In genomic region chr2:9143264-9143815, GRCh38 we compare ENCODE assay signal across 8 cellular contexts.
DNase-seq lines count a peak whose midpoint lies in the region; ATAC-seq and TF ChIP-seq lines count a peak whose summit lies in the region.

No MANE protein-coding gene starts in this region.

- POLR2A ChIA-PET in naive thymus-derived CD4-positive, alpha-beta T cell (lab: Charles Lee), result no interaction called here

- no peak overlapping the region for H3K27ac ChIP-seq in DOHH2 (ENCODE audit: low read depth, low read length)
- H3K27ac ChIP-seq in RWPE2 (ENCODE audit: poor library complexity, severe bottlenecking), result peak overlapping the region; percentile 38
- H3K27ac ChIP-seq in fibroblast of lung (ENCODE audit: insufficient read depth, low read length), result peak overlapping the region; percentile 22
- no peak overlapping the region for H3K27ac ChIP-seq in naive thymus-derived CD4-positive, alpha-beta T cell (ENCODE audit: low read depth, low read length)

- H3K36me3 ChIP-seq in DOHH2 (ENCODE audit: control insufficient read depth, low read length), result no peaks in the 10 kb centered on the region
- H3K36me3 ChIP-seq in RWPE2 (ENCODE audit: low read depth), result no peaks in the 10 kb centered on the region
- H3K36me3 ChIP-seq in fibroblast of lung (ENCODE audit: control insufficient read depth, insufficient read depth, low read length), result no peaks in the 10 kb centered on the region
- H3K36me3 ChIP-seq in naive thymus-derived CD4-positive, alpha-beta T cell (ENCODE audit: control insufficient read depth in 2 of 3, insufficient read depth in 3 of 3, low read length in 3 of 3), result no peaks in the 10 kb centered on the region

- no peak overlapping the region for H3K4me3 ChIP-seq in DOHH2 (ENCODE audit: low read length)
- H3K4me3 ChIP-seq in RWPE2 (ENCODE audit: severe bottlenecking), result no peak overlapping the region
- H3K4me3 ChIP-seq in fibroblast of lung (replicated peaks in 1 of 4; ENCODE audit: control extremely low read depth in 1 of 4, insufficient read depth in 1 of 4, low read depth in 3 of 4, low read length in 4 of 4), result peak overlapping the region in 2 of 4 experiments; percentile 10 to 47
- H3K4me3 ChIP-seq in retinal pigment epithelial cell (ENCODE audit: low read length), result peak overlapping the region; percentile 27
- no peak overlapping the region for H3K4me3 ChIP-seq in naive thymus-derived CD4-positive, alpha-beta T cell (ENCODE audit: low read length)

- CTCF ChIA-PET in naive thymus-derived CD4-positive, alpha-beta T cell (lab: Charles Lee), result interaction anchor here (0.5 to 1.0 kb wide), 2 partner anchors 16 to 270 kb away, joined by 4 to 7 read pairs; no protein-coding TSS in a partner anchor

- no peaks in the 10 kb centered on the region for H3K9me3 Mint-ChIP-seq in naive thymus-derived CD4-positive, alpha-beta T cell

- peak overlapping the region; percentile 56 for H3K4me2 ChIP-seq in DOHH2 (ENCODE audit: low read length)
- peak overlapping the region; percentile 75 for H3K4me2 ChIP-seq in fibroblast of lung (ENCODE audit: extremely low read depth, insufficient read depth, low read length)

- H3K9ac ChIP-seq in fibroblast of lung (ENCODE audit: insufficient read depth, low read length), result no peak overlapping the region

- H3K9me2 ChIP-seq in DOHH2 (replicated peaks; ENCODE audit: control insufficient read depth, low read length), result no peaks in the 10 kb centered on the region

- H2AFZ ChIP-seq in fibroblast of lung (ENCODE audit: low read length), result no peak overlapping the region

- H3K9me3 ChIP-seq in DOHH2 (ENCODE audit: control insufficient read depth, insufficient read depth, low read length) (no peaks in the 10 kb centered on the region), RWPE2 (ENCODE audit: severe bottlenecking) (no peaks in the 10 kb centered on the region), fibroblast of lung (ENCODE audit: control insufficient read depth, insufficient read depth, low read depth, low read length) (no peaks in the 10 kb centered on the region)
- H3K9me3 ChIP-seq in naive thymus-derived CD4-positive, alpha-beta T cell (ENCODE audit: control insufficient read depth in 2 of 3, low read length in 3 of 3), result no peaks in the 10 kb centered on the region

- H4K20me1 ChIP-seq in DOHH2 (ENCODE audit: control insufficient read depth, insufficient read depth, low read depth, low read length) (no peaks in the 10 kb centered on the region), fibroblast of lung (ENCODE audit: control insufficient read depth, extremely low read depth, insufficient read depth, low read length) (no peaks in the 10 kb centered on the region)

- TF ChIP-seq CTCF in DOHH2 (IDR thresholded peaks at IDR 0.05; ENCODE audit: low read depth, low read length, poor library complexity, severe bottlenecking) (no peak), RWPE2 (IDR thresholded peaks at IDR 0.05; ENCODE audit: poor library complexity, severe bottlenecking) (no peak), fibroblast of lung (conservative IDR thresholded peaks at IDR 0.05 in 1 of 2, IDR thresholded peaks at IDR 0.05 in 1 of 2; ENCODE audit: low read depth in 1 of 2, low read length in 2 of 2) (no peak), retinal pigment epithelial cell (conservative IDR thresholded peaks at IDR 0.05; ENCODE audit: low read depth, low read length) (no peak)

- DNase-seq in RWPE2 (ENCODE audit: low spot score) (no peak), fibroblast of lung (ENCODE audit: low read depth in 2 of 2) (no peak), retinal pigment epithelial cell (ENCODE audit: low read depth) (no peak), inferior parietal cortex (ENCODE audit: extremely low spot score) (no peak)
- no peak for DNase-seq in naive thymus-derived CD4-positive, alpha-beta T cell

- H3K27me3 ChIP-seq in DOHH2 (ENCODE audit: control insufficient read depth, low read length), result peaks cover 12% of the 10 kb centered on the region
- no peaks in the 10 kb centered on the region for H3K27me3 ChIP-seq in RWPE2 (ENCODE audit: insufficient read depth, poor library complexity, severe bottlenecking)
- H3K27me3 ChIP-seq in fibroblast of lung (ENCODE audit: control insufficient read depth, insufficient read depth, low read length), result no peaks in the 10 kb centered on the region
- H3K27me3 ChIP-seq in naive thymus-derived CD4-positive, alpha-beta T cell (ENCODE audit: control insufficient read depth in 2 of 2, insufficient read depth in 2 of 2, low read length in 2 of 2), result no peaks in the 10 kb centered on the region

- H3K4me1 Mint-ChIP-seq in naive thymus-derived CD4-positive, alpha-beta T cell, result peaks cover 0 to 5% (median 0%) of the 10 kb centered on the region in 7 donors

- no peaks in the 10 kb centered on the region for H3F3A ChIP-seq in DOHH2 (ENCODE audit: control insufficient read depth, insufficient read depth)

- ATAC-seq in RWPE2 (ENCODE audit: low read depth), result no peak
- ATAC-seq in naive thymus-derived CD4-positive, alpha-beta T cell, result no peak
- no peak for ATAC-seq in GM18867 (IDR thresholded peaks at IDR 0.05; ENCODE audit: unreplicated experiment)
- no peak for ATAC-seq in HG03378 (IDR thresholded peaks at IDR 0.05; ENCODE audit: unreplicated experiment)

- H3K4me1 ChIP-seq in DOHH2 (ENCODE audit: control insufficient read depth, low read length) (peaks cover 8% of the 10 kb centered on the region), RWPE2 (ENCODE audit: insufficient read depth, poor library complexity, severe bottlenecking) (peaks cover 9% of the 10 kb centered on the region), fibroblast of lung (ENCODE audit: control insufficient read depth, extremely low read depth, insufficient read depth, low read length) (peaks cover 13% of the 10 kb centered on the region)
- H3K4me1 ChIP-seq in naive thymus-derived CD4-positive, alpha-beta T cell (ENCODE audit: control insufficient read depth in 2 of 2, insufficient read depth in 2 of 2, low read length in 2 of 2), result no peaks in the 10 kb centered on the region

- intact Hi-C loops in naive thymus-derived CD4-positive, alpha-beta T cell (cut with micrococcal nuclease), result loop anchor here (2.0 kb wide), 2 partner anchors 413 to 905 kb away; no protein-coding TSS in a partner anchor

- peaks cover 6 to 27% (median 13%) of the 10 kb centered on the region in 5 donors for H3K27me3 Mint-ChIP-seq in naive thymus-derived CD4-positive, alpha-beta T cell

- no peaks in the 10 kb centered on the region for H3K36me3 Mint-ChIP-seq in naive thymus-derived CD4-positive, alpha-beta T cell

- H3K27ac Mint-ChIP-seq in naive thymus-derived CD4-positive, alpha-beta T cell, result no peak overlapping the region

- H3K4me3 Mint-ChIP-seq in naive thymus-derived CD4-positive, alpha-beta T cell, result peak overlapping the region in 2 of 10 donors; percentile 44 to 57

- H3K79me2 ChIP-seq in DOHH2 (ENCODE audit: control insufficient read depth, low read length), result no peaks in the 10 kb centered on the region
- no peaks in the 10 kb centered on the region for H3K79me2 ChIP-seq in fibroblast of lung (ENCODE audit: control insufficient read depth, insufficient read depth, low read length)

Comparison
In these comparisons a context has a peak if more than half of its experiments do, and no peak if none do; other contexts are left out.
1. H3K27ac ChIP-seq: peak in RWPE2 (single experiment) and fibroblast of lung (single experiment); none in DOHH2 (single experiment) and naive thymus-derived CD4-positive, alpha-beta T cell (single experiment).